ENCODE assay signal across 8 cellular contexts in genomic region chr12:53180270-53180930, GRCh38. TPM values are rescaled to one million over a fixed set of nuclear protein-coding genes. Genes with fewer than 3 reads are reported as not detected.
DNase-seq lines count a peak whose midpoint lies in the region; ATAC-seq, FAIRE-seq and TF ChIP-seq lines count a peak whose summit lies in the region.

A gene with protein sequence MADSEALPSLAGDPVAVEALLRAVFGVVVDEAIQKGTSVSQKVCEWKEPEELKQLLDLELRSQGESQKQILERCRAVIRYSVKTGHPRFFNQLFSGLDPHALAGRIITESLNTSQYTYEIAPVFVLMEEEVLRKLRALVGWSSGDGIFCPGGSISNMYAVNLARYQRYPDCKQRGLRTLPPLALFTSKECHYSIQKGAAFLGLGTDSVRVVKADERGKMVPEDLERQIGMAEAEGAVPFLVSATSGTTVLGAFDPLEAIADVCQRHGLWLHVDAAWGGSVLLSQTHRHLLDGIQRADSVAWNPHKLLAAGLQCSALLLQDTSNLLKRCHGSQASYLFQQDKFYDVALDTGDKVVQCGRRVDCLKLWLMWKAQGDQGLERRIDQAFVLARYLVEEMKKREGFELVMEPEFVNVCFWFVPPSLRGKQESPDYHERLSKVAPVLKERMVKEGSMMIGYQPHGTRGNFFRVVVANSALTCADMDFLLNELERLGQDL (minus strand): TSS chr12:53180925. CDS start chr12:53173470, 7,455 bp downstream.
A gene with protein sequence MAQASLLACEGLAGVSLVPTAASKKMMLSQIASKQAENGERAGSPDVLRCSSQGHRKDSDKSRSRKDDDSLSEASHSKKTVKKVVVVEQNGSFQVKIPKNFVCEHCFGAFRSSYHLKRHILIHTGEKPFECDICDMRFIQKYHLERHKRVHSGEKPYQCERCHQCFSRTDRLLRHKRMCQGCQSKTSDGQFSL (plus strand): TSS chr12:53180722. CDS start chr12:53181984, 1,262 bp downstream.

- peak within 1 kb of the TSS; percentile 97 for H3K4me3 ChIP-seq in HUES48 (ENCODE audit: low read depth, low read length)
- peak within 1 kb of the TSS; percentile 87 for H3K4me3 ChIP-seq in NT2/D1 (ENCODE audit: insufficient read length, low read depth)
- peak within 1 kb of the TSS; percentile 71 to 89 (median 83) for H3K4me3 ChIP-seq in H1 (ENCODE audit: extremely low read depth in 1 of 4, insufficient read depth in 2 of 4, low read depth in 3 of 4, low read length in 4 of 4)

- no peak for FAIRE-seq in H1 (lab: Jason Lieb, UNC)

- no peak within 1 kb of the TSS for H2BK120ac ChIP-seq in H1 (replicated peaks; ENCODE audit: low read depth, low read length)

- H3K23ac ChIP-seq in H1 (ENCODE audit: insufficient read length) = no peak within 1 kb of the TSS

- H3K9me3 ChIP-seq in HUES48 (ENCODE audit: control insufficient read depth, insufficient read depth, low read length) (no peaks in the 10 kb centered on the region), NT2/D1 (ENCODE audit: insufficient read depth, low read length) (peaks cover 7% of the 10 kb centered on the region; the same call in 1 of the 2 replicates), H1 (ENCODE audit: insufficient read depth in 2 of 2, low read depth in 1 of 2, low read length in 1 of 2) (no peaks in the 10 kb centered on the region)

- peak within 1 kb of the TSS; percentile 80 for H4K91ac ChIP-seq in H1 (replicated peaks; ENCODE audit: insufficient read length, low read length)

- H2BK12ac ChIP-seq in H1 (ENCODE audit: low read depth, low read length) = no peak within 1 kb of the TSS

- H3K9ac ChIP-seq in HUES48 (ENCODE audit: low read depth, low read length) (peak within 1 kb of the TSS; percentile 71), NT2/D1 (ENCODE audit: insufficient read length, low read depth) (peak within 1 kb of the TSS; percentile 95), H1 (replicated peaks in 1 of 4; ENCODE audit: extremely low read depth in 1 of 4, low read depth in 3 of 4, low read length in 3 of 4) (peak within 1 kb of the TSS; percentile 57 to 71 (median 68))

- peak within 1 kb of the TSS; percentile 91 for H3K56ac ChIP-seq in H1 (replicated peaks; ENCODE audit: insufficient read length, low read depth, low read length)

- H3K4me3 Mint-ChIP-seq in activated CD8-positive, alpha-beta memory T cell treated with anti-CD3 and anti-CD28 coated beads, Interleukin-2, amount 10 ng/mL, durations not matched to agents 7 days and 5 days = peak within 1 kb of the TSS; percentile 85

- peak; percentile 97 for DNase-seq in COR-L47 (lab: John Stamatoyannopoulos, UW)
- peak; percentile 96 for DNase-seq in NT2/D1 (ENCODE audit: low read depth, low spot score)
- peak; percentile 99 for DNase-seq in activated CD8-positive, alpha-beta memory T cell treated with anti-CD3 and anti-CD28 coated beads, Interleukin-2, amount 10 ng/mL, durations not matched to agents 7 days and 5 days
- DNase-seq in H1 (ENCODE audit: low read depth in 1 of 2, low spot score in 2 of 2) = peak; percentile 94
- DNase-seq in mesenteric fat pad (ENCODE audit: low spot score) = peak; percentile 99
- peak; percentile 94 for DNase-seq in stimulated activated CD8-positive, alpha-beta memory T cell treated with anti-CD3 and anti-CD28 coated beads, Interleukin-15, amount 100 ng/mL, for 1 hour (ENCODE audit: low read depth)

- H2AK5ac ChIP-seq in H1 (ENCODE audit: low read depth, low read length) = no peak within 1 kb of the TSS

- peaks cover 50% of the 10 kb centered on the region for H3K4me1 Mint-ChIP-seq in activated CD8-positive, alpha-beta memory T cell treated with anti-CD3 and anti-CD28 coated beads, Interleukin-2, amount 10 ng/mL, durations not matched to agents 7 days and 5 days

- H2AFZ ChIP-seq in H1 (ENCODE audit: low read length) = peak within 1 kb of the TSS; percentile 89

- H3K9me3 Mint-ChIP-seq in activated CD8-positive, alpha-beta memory T cell treated with anti-CD3 and anti-CD28 coated beads, Interleukin-2, amount 10 ng/mL, durations not matched to agents 7 days and 5 days (ENCODE audit: low read depth) = no peaks in the 10 kb centered on the region

- peak within 1 kb of the TSS; percentile 98 for H3K27ac Mint-ChIP-seq in activated CD8-positive, alpha-beta memory T cell treated with anti-CD3 and anti-CD28 coated beads, Interleukin-2, amount 10 ng/mL, durations not matched to agents 7 days and 5 days

- peak within 1 kb of the TSS; percentile 89; the same call in 1 of the 2 replicates for H2BK5ac ChIP-seq in H1 (ENCODE audit: low read depth, low read length)

- peaks cover 8% of the 10 kb centered on the region for H3K23me2 ChIP-seq in H1 (ENCODE audit: low read depth, low read length)

- H2BK20ac ChIP-seq in H1 (ENCODE audit: low read length) = no peak within 1 kb of the TSS

- peak within 1 kb of the TSS; percentile 97 for H3K18ac ChIP-seq in H1 (ENCODE audit: extremely low read depth, low read length)

- peak within 1 kb of the TSS; percentile 96 for H4K5ac ChIP-seq in H1 (ENCODE audit: insufficient read length, low read depth, low read length)

- H3K36me3 Mint-ChIP-seq in activated CD8-positive, alpha-beta memory T cell treated with anti-CD3 and anti-CD28 coated beads, Interleukin-2, amount 10 ng/mL, durations not matched to agents 7 days and 5 days = peaks cover 32% of the 10 kb centered on the region

- peaks cover 2% of the 10 kb centered on the region; the same call in 1 of the 2 replicates for H3K79me1 ChIP-seq in H1 (ENCODE audit: low read depth, low read length)

- H3K36me3 ChIP-seq in HUES48 (ENCODE audit: control insufficient read depth, insufficient read depth, low read length) (peaks cover 32% of the 10 kb centered on the region), NT2/D1 (ENCODE audit: insufficient read depth, insufficient read length, low read length) (peaks cover 28% of the 10 kb centered on the region), H1 (ENCODE audit: control insufficient read depth in 2 of 4, insufficient read depth in 4 of 4, low read length in 3 of 4) (peaks cover 6 to 27% (median 16%) of the 10 kb centered on the region in 4 experiments; a peak in 7 of 8 replicates)

- H3K27me3 Mint-ChIP-seq in activated CD8-positive, alpha-beta memory T cell treated with anti-CD3 and anti-CD28 coated beads, Interleukin-2, amount 10 ng/mL, durations not matched to agents 7 days and 5 days = no peaks in the 10 kb centered on the region

- POLR2A ChIA-PET in H1 (lab: Charles Lee; ENCODE audit: partially characterized antibody) = interaction anchor here (0.6 to 3.8 kb wide), 20 partner anchors 9 to 273 kb away, joined by 3 to 18 read pairs (median 4); partner anchors contain the start of genes EIF4B and MYG1

- peak within 1 kb of the TSS; percentile 45 for H3K4ac ChIP-seq in H1 (replicated peaks; ENCODE audit: insufficient read length, low read depth, low read length)

- TF ChIP-seq EP300 in H1 (IDR thresholded peaks at IDR 0.05; ENCODE audit: borderline replicate concordance in 1 of 2, low read depth in 2 of 2, low read length in 2 of 2) = peak in 1 of 2 experiments; percentile 56; a peak in 1 of 3 replicates

- peaks cover 0 to 11% of the 10 kb centered on the region in 2 experiments; a peak in 2 of 4 replicates for H3K79me2 ChIP-seq in H1 (ENCODE audit: control insufficient read depth in 1 of 2, insufficient read depth in 2 of 2, low read length in 2 of 2)

- H3K27ac ChIP-seq in HUES48 (ENCODE audit: low read depth, low read length) = peak within 1 kb of the TSS; percentile 97
- peak within 1 kb of the TSS; percentile 50; the same call in 1 of the 2 replicates for H3K27ac ChIP-seq in H1 (ENCODE audit: low read depth, low read length)

- no peak for TF ChIP-seq CTCF in H1 (IDR thresholded peaks at IDR 0.05; ENCODE audit: control extremely low read depth in 1 of 3, insufficient read depth in 1 of 3, low read depth in 1 of 3, low read length in 3 of 3)

- peaks cover 17% of the 10 kb centered on the region for H3K4me1 ChIP-seq in HUES48 (ENCODE audit: control insufficient read depth, insufficient read depth, low read length)
- H3K4me1 ChIP-seq in NT2/D1 (ENCODE audit: insufficient read depth, insufficient read length) = no peaks in the 10 kb centered on the region
- H3K4me1 ChIP-seq in H1 (replicated peaks in 1 of 4; ENCODE audit: control insufficient read depth in 3 of 4, insufficient read depth in 4 of 4, low read length in 3 of 4) = peaks cover 2 to 10% (median 4%) of the 10 kb centered on the region in 4 experiments; a peak in 6 of 7 replicates

- H3K14ac ChIP-seq in H1 (ENCODE audit: insufficient read length) = no peak within 1 kb of the TSS

- 1% methylated on average over 44 of the region's 67 CpGs; no CpG with 5 or more reads in 1 of the 2 experiments for WGBS in H1 (ENCODE audit: extremely low coverage in 1 of 2, insufficient coverage in 1 of 2, insufficient read length in 1 of 2, insufficient replicate concordance in 2 of 2, low coverage in 1 of 2, low lambda C conversion rate in 2 of 2, missing lambda C conversion rate in 1 of 2), 2 experiments

- peaks cover 4 to 10% of the 10 kb centered on the region in 2 experiments for H4K20me1 ChIP-seq in H1 (replicated peaks in 1 of 2; ENCODE audit: control insufficient read depth in 1 of 2, insufficient read depth in 2 of 2, low read length in 2 of 2)

- TF ChIP-seq POLR2A in H1 (IDR thresholded peaks at IDR 0.05; ENCODE audit: control extremely low read depth in 1 of 2, low read depth in 2 of 2, low read length in 2 of 2) = peak in 1 of 2 experiments; percentile 52; a peak in 1 of 3 replicates

- H4K8ac ChIP-seq in H1 (ENCODE audit: extremely low read depth, insufficient read depth, low read length) = peak within 1 kb of the TSS; percentile 83

- peak; percentile 92 for ATAC-seq in GM21390 (IDR thresholded peaks at IDR 0.05; ENCODE audit: unreplicated experiment)
- peak; percentile 98 for ATAC-seq in activated CD8-positive, alpha-beta memory T cell treated with anti-CD3 and anti-CD28 coated beads, Interleukin-2, amount 10 ng/mL, durations not matched to agents 7 days and 5 days

- H3K27me3 ChIP-seq in HUES48 (ENCODE audit: control insufficient read depth, insufficient read depth, low read length) = peaks cover 42% of the 10 kb centered on the region
- H3K27me3 ChIP-seq in NT2/D1 (ENCODE audit: insufficient read depth, insufficient read length) = peaks cover 39% of the 10 kb centered on the region
- peaks cover 7 to 35% (median 21%) of the 10 kb centered on the region in 4 experiments for H3K27me3 ChIP-seq in H1 (replicated peaks in 1 of 4; ENCODE audit: control insufficient read depth in 3 of 4, extremely low read depth in 1 of 4, insufficient read depth in 3 of 4, low read length in 3 of 4)

- CTCF ChIA-PET in activated CD8-positive, alpha-beta memory T cell treated with anti-CD3 and anti-CD28 coated beads, Interleukin-2, amount 10 ng/mL, durations not matched to agents 7 days and 5 days (lab: Charles Lee) = interaction anchor here (0.6 to 5.9 kb wide), 21 partner anchors 10 to 242 kb away, joined by 3 to 52 read pairs (median 8); partner anchors contain the start of genes AAAS, ESPL1, PFDN5 and SOAT2
- CTCF ChIA-PET in H1 (lab: Charles Lee; ENCODE audit: partially characterized antibody) = interaction anchor here (0.6 to 11.1 kb wide), 13 partner anchors 11 to 295 kb away, joined by 3 to 164 read pairs (median 4); partner anchors contain the start of genes ESPL1 and ITGB7

- peak within 1 kb of the TSS; percentile 85; the same call in 1 of the 2 replicates for H2BK15ac ChIP-seq in H1 (ENCODE audit: low read length)

- no peak for TF ChIP-seq RAD21 in H1 (IDR thresholded peaks at IDR 0.05 in 1 of 2, conservative IDR thresholded peaks at IDR 0.05 in 1 of 2; ENCODE audit: low read depth in 2 of 2, low read length in 2 of 2)

- peak within 1 kb of the TSS; percentile 95 for H3K4me2 ChIP-seq in H1 (ENCODE audit: insufficient read depth in 1 of 2, low read depth in 2 of 2, low read length in 2 of 2)

RNA-seq across cellular contexts. Expression of the first gene that starts in this region (rescaled TPM):
- total RNA-seq in activated CD8-positive, alpha-beta memory T cell treated with anti-CD3 and anti-CD28 coated beads, Interleukin-2, amount 10 ng/mL, durations not matched to agents 7 days and 5 days = 10 to 100 TPM; 19.6 to 28.1 TPM
- total RNA-seq in H1 (2021; fragmentation: NEBNext Ultra II Directional; extraction: Animal tissue kit (Norgen Biotek cat#: 25700)) = 8.8 and 10.0 TPM in 2 replicates
- 11.3 and 15.4 TPM in 2 replicates for polyA plus RNA-seq in H1 (2011; rRNA removed)
- polyA plus RNA-seq in H1 (2011; cell fraction: cytosol; rRNA removed) = 18.1 TPM
- 55.6 TPM for polyA plus RNA-seq in H1 (2011; cell fraction: nucleus; rRNA removed)
- 11.4 to 14.0 TPM (median 12.7 TPM) in 4 replicates for polyA plus RNA-seq in H1 (2012, experiment 1 of 2)
- polyA plus RNA-seq in H1 (2012, experiment 2 of 2) = 5.2 TPM
- 5.6 TPM for polyA plus RNA-seq in H1 (2013, experiment 1 of 2)
- polyA plus RNA-seq in H1 (2013, experiment 2 of 2) = 4.5 TPM
- polyA minus RNA-seq in H1 (2011; rRNA and poly(A)+ RNA removed) = 5.1 and 7.6 TPM in 2 replicates
- 6.6 TPM for polyA minus RNA-seq in H1 (2011; cell fraction: cytosol; rRNA and poly(A)+ RNA removed)
- 9.2 TPM for polyA minus RNA-seq in H1 (2011; cell fraction: nucleus; rRNA and poly(A)+ RNA removed)
- 296 TPM for total RNA-seq in mesenteric fat pad

RNA-seq across cellular contexts. Expression of the second gene that starts in this region (rescaled TPM):
- total RNA-seq in activated CD8-positive, alpha-beta memory T cell treated with anti-CD3 and anti-CD28 coated beads, Interleukin-2, amount 10 ng/mL, durations not matched to agents 7 days and 5 days = 10 to 100 TPM; 35.8 to 47.0 TPM
- total RNA-seq in H1 (2021; fragmentation: NEBNext Ultra II Directional; extraction: Animal tissue kit (Norgen Biotek cat#: 25700)) = 35.6 and 40.0 TPM in 2 replicates
- polyA plus RNA-seq in H1 (2011; rRNA removed) = 7.6 and 8.2 TPM in 2 replicates
- 11.3 TPM for polyA plus RNA-seq in H1 (2011; cell fraction: cytosol; rRNA removed)
- 19.1 TPM for polyA plus RNA-seq in H1 (2011; cell fraction: nucleus; rRNA removed)
- polyA plus RNA-seq in H1 (2012, experiment 1 of 2) = 12.5 to 15.6 TPM (median 15.4 TPM) in 4 replicates
- 3.9 TPM for polyA plus RNA-seq in H1 (2012, experiment 2 of 2)
- polyA plus RNA-seq in H1 (2013, experiment 1 of 2) = 7.8 TPM
- 7.2 TPM for polyA plus RNA-seq in H1 (2013, experiment 2 of 2)
- 20.4 and 28.1 TPM in 2 replicates for polyA minus RNA-seq in H1 (2011; rRNA and poly(A)+ RNA removed)
- polyA minus RNA-seq in H1 (2011; cell fraction: cytosol; rRNA and poly(A)+ RNA removed) = 7.6 TPM
- 43.3 TPM for polyA minus RNA-seq in H1 (2011; cell fraction: nucleus; rRNA and poly(A)+ RNA removed)
- 39.7 TPM for total RNA-seq in mesenteric fat pad

Comparison
In these comparisons a context has a peak if more than half of its experiments do, and no peak if none do; other contexts are left out.
1. Peak in every context shown above with its lines: DNase-seq, ATAC-seq, H3K4me3 ChIP-seq and H3K27ac ChIP-seq.
2. RNA of the first gene that starts in this region (total RNA-seq): 296 TPM in mesenteric fat pad (single experiment); 19.6 to 28.1 TPM in activated CD8-positive, alpha-beta memory T cell treated with anti-CD3 and anti-CD28 coated beads, Interleukin-2, amount 10 ng/mL, durations not matched to agents 7 days and 5 days and 8.8 to 10.0 TPM in H1; every median in the first group is over 10 times any median in the second.